In genomic region chr13:99377641-99378040, GRCh38 we compare ENCODE assay signal across 31 cellular contexts.
DNase-seq lines count a peak whose midpoint lies in the region; ATAC-seq, FAIRE-seq and TF ChIP-seq lines count a peak whose summit lies in the region.
"Had no signal": no experiment of that assay in that cellular context is flagged by ENCODE, and none has a peak within 500 bp of the region (broad histone marks: within the 10 kb centered on the region; RNA-seq: fewer than 3 reads in every experiment).

No MANE protein-coding gene starts in this region.

- no peak overlapping the region for H3K18ac ChIP-seq in H9 (ENCODE audit: insufficient read length, low read depth, low read length)
- no peak overlapping the region for H3K18ac ChIP-seq in H1 (ENCODE audit: extremely low read depth, low read length)

- H3K4me2 ChIP-seq in H9 (ENCODE audit: insufficient read depth, insufficient read length, low read length) = no peak overlapping the region
- H3K4me2 ChIP-seq in H1 (ENCODE audit: insufficient read depth in 1 of 2, low read depth in 2 of 2, low read length in 2 of 2) = no peak overlapping the region

- CTCF ChIA-PET in H1 (lab: Charles Lee; ENCODE audit: partially characterized antibody) = interaction anchor here (0.5 to 6.6 kb wide), 7 partner anchors 10 to 237 kb away, joined by 3 to 37 read pairs (median 6); no protein-coding TSS in a partner anchor

- H3K27ac ChIP-seq in H9 (ENCODE audit: insufficient read length, low read depth, low read length) (no peak overlapping the region), H1 (ENCODE audit: low read depth, low read length) (no peak overlapping the region), spleen (peak overlapping the region in 6 of 8 donors; percentile 62 to 88 (median 86)), Peyer's patch (peak overlapping the region in 1 of 4 donors; percentile 85)
- H3K27ac ChIP-seq: colonic mucosa, esophagus squamous epithelium, foreskin keratinocyte, left ventricle myocardium inferior, right lobe of liver had no signal

- no peak overlapping the region for H3K14ac ChIP-seq in H9 (ENCODE audit: insufficient read depth, low read length)
- H3K14ac ChIP-seq in H1 (ENCODE audit: insufficient read length) = no peak overlapping the region

- no peak overlapping the region for H2BK15ac ChIP-seq in H9 (ENCODE audit: low read depth, low read length)
- no peak overlapping the region; the same call in 1 of the 2 replicates for H2BK15ac ChIP-seq in H1 (ENCODE audit: low read length)

- TF ChIP-seq CTCF in H9 (conservative IDR thresholded peaks at IDR 0.05) (no peak), H1 (IDR thresholded peaks at IDR 0.05; ENCODE audit: control extremely low read depth in 1 of 3, insufficient read depth in 1 of 3, low read depth in 1 of 3, low read length in 3 of 3) (no peak), spleen (IDR thresholded peaks at IDR 0.05 in 8 of 11, conservative IDR thresholded peaks at IDR 0.05 in 3 of 11) (no peak), Peyer's patch (IDR thresholded peaks at IDR 0.05) (no peak)

- H4K91ac ChIP-seq in H9 (ENCODE audit: insufficient read length, low read depth, low read length) = no peak overlapping the region
- no peak overlapping the region for H4K91ac ChIP-seq in H1 (replicated peaks; ENCODE audit: insufficient read length, low read length)

- ATAC-seq in activated T-cell treated with anti-CD3 and anti-CD28 coated beads, Interleukin-2, amount 50 U/mL, for 72 hours (replicated peaks in 1 of 2) = no peak
- ATAC-seq: foreskin keratinocyte, right lobe of liver had no signal

- H2BK120ac ChIP-seq in H9 (ENCODE audit: low read depth, low read length, poor library complexity, severe bottlenecking) (no peak overlapping the region), H1 (replicated peaks; ENCODE audit: low read depth, low read length) (no peak overlapping the region)

- H2BK12ac ChIP-seq in H9 (ENCODE audit: insufficient read length, low read depth, low read length) (no peak overlapping the region), H1 (ENCODE audit: low read depth, low read length) (0 out of 2 replicates have a peak overlapping the region, but pooled peaks have one; percentile 39)

- H3K23ac ChIP-seq in H9 (ENCODE audit: insufficient read length, low read depth, low read length) (no peak overlapping the region), H1 (ENCODE audit: insufficient read length) (no peak overlapping the region)

- no peaks in the 10 kb centered on the region for H3K36me3 ChIP-seq in H1 (ENCODE audit: control insufficient read depth in 2 of 4, insufficient read depth in 4 of 4, low read length in 3 of 4)
- H3K36me3 ChIP-seq in spleen = peaks cover 0 to 57% (median 4%) of the 10 kb centered on the region in 6 donors
- peaks cover 0 to 9% (median 0%) of the 10 kb centered on the region in 3 donors for H3K36me3 ChIP-seq in Peyer's patch
- H3K36me3 ChIP-seq: colonic mucosa, HAP-1 had no signal

- H2BK20ac ChIP-seq in H9 (ENCODE audit: low read depth, low read length, poor library complexity, severe bottlenecking) = no peak overlapping the region
- no peak overlapping the region for H2BK20ac ChIP-seq in H1 (ENCODE audit: low read length)

- no peak overlapping the region for H3T11ph ChIP-seq in H9 (ENCODE audit: low read length)

- no peak overlapping the region for H3K4me3 ChIP-seq in H1 (ENCODE audit: extremely low read depth in 1 of 4, insufficient read depth in 2 of 4, low read depth in 3 of 4, low read length in 4 of 4)
- H3K4me3 ChIP-seq in spleen = no peak overlapping the region
- H3K4me3 ChIP-seq in Peyer's patch = no peak overlapping the region
- H3K4me3 ChIP-seq: colonic mucosa, esophagus squamous epithelium, HAP-1, left ventricle myocardium inferior, right lobe of liver, tibial nerve had no signal

- no peaks in the 10 kb centered on the region for H3K27me3 Mint-ChIP-seq in activated T-cell treated with anti-CD3 and anti-CD28 coated beads, Interleukin-2, amount 50 U/mL, for 72 hours (ENCODE audit: low read depth)
- H3K27me3 Mint-ChIP-seq in H9 (ENCODE audit: low read depth) = no peaks in the 10 kb centered on the region; the same call in 1 of the 2 replicates
- H3K27me3 Mint-ChIP-seq: activated naive CD4-positive, alpha-beta T cell treated with anti-CD3 and anti-CD28 coated beads, Interleukin-2, amount 50 U/mL, for 24 hours; progenitor cell of endocrine pancreas had no signal

- intact Hi-C loops in spleen (cut with DNase I; ENCODE audit: low total_unique reads) = no loop called here

- no peak overlapping the region for H3K4me3 Mint-ChIP-seq in activated T-cell treated with anti-CD3 and anti-CD28 coated beads, Interleukin-2, amount 50 U/mL, for 72 hours
- no peak overlapping the region for H3K4me3 Mint-ChIP-seq in H9

- FAIRE-seq in H1 (lab: Jason Lieb, UNC) = no peak
- FAIRE-seq: endometrium, GM12892, islet of Langerhans had no signal

- no peak for TF ChIP-seq RAD21 in H1 (IDR thresholded peaks at IDR 0.05 in 1 of 2, conservative IDR thresholded peaks at IDR 0.05 in 1 of 2; ENCODE audit: low read depth in 2 of 2, low read length in 2 of 2)

- TF ChIP-seq EP300 in H1 (IDR thresholded peaks at IDR 0.05; ENCODE audit: borderline replicate concordance in 1 of 2, low read depth in 2 of 2, low read length in 2 of 2) = no peak

- no CpG with 5 or more reads among the region's 8 CpGs for WGBS in H9 (ENCODE audit: extremely low coverage, insufficient read length, low lambda C conversion rate)
- 93% methylated on average over 8 of the region's 8 CpGs; no CpG with 5 or more reads in 1 of the 2 experiments for WGBS in H1 (ENCODE audit: extremely low coverage in 1 of 2, insufficient coverage in 1 of 2, insufficient read length in 1 of 2, insufficient replicate concordance in 2 of 2, low coverage in 1 of 2, low lambda C conversion rate in 2 of 2, missing lambda C conversion rate in 1 of 2), 2 experiments
- WGBS in spleen, 5 donors = 95 to 99% (median 97%) methylated on average over 8 of the region's 8 CpGs

- H3K9ac ChIP-seq in H9 (ENCODE audit: extremely low read depth, insufficient read length, low read length) (no peak overlapping the region), H1 (replicated peaks in 1 of 4; ENCODE audit: extremely low read depth in 1 of 4, low read depth in 3 of 4, low read length in 3 of 4) (no peak overlapping the region)

- H2AK5ac ChIP-seq in H9 (ENCODE audit: insufficient read length, low read length) = no peak overlapping the region
- H2AK5ac ChIP-seq in H1 (ENCODE audit: low read depth, low read length) = no peak overlapping the region

- H3K79me2 ChIP-seq in H9 (ENCODE audit: insufficient read depth, low read length) (no peaks in the 10 kb centered on the region), H1 (ENCODE audit: control insufficient read depth in 1 of 2, insufficient read depth in 2 of 2, low read length in 2 of 2) (no peaks in the 10 kb centered on the region)

- H2BK5ac ChIP-seq in H9 (ENCODE audit: insufficient read length, low read length) = no peak overlapping the region
- H2BK5ac ChIP-seq in H1 (ENCODE audit: low read depth, low read length) = no peak overlapping the region

- H4K20me1 ChIP-seq in H9 (ENCODE audit: control insufficient read depth, insufficient read depth, insufficient read length) (no peaks in the 10 kb centered on the region), H1 (replicated peaks in 1 of 2; ENCODE audit: control insufficient read depth in 1 of 2, insufficient read depth in 2 of 2, low read length in 2 of 2) (no peaks in the 10 kb centered on the region)

- peaks cover 92% of the 10 kb centered on the region for H3K4me1 Mint-ChIP-seq in activated T-cell treated with anti-CD3 and anti-CD28 coated beads, Interleukin-2, amount 50 U/mL, for 72 hours (ENCODE audit: low read depth)
- peaks cover 23 to 28% of the 10 kb centered on the region in 2 experiments for H3K4me1 Mint-ChIP-seq in H9

- H2AFZ ChIP-seq in H9 (ENCODE audit: low read length) (no peak overlapping the region), H1 (ENCODE audit: low read length) (no peak overlapping the region)

- peak; percentile 14 for DNase-seq in activated T-cell treated with anti-CD3 and anti-CD28 coated beads, Interleukin-2, amount 50 U/mL, for 1 hour
- DNase-seq in activated T-cell treated with anti-CD3 and anti-CD28 coated beads, Interleukin-2, amount 50 U/mL, for 72 hours = no peak
- DNase-seq in H9 (peak; percentile 28), H1 (ENCODE audit: low read depth in 1 of 2, low spot score in 2 of 2) (peak in 1 of 2 experiments; percentile 33), spleen (no peak), cortex of kidney (lab: John Stamatoyannopoulos, UW) (no peak), Peyer's patch (no peak)
- DNase-seq in activated CD4-positive, CD25-positive, alpha-beta regulatory T cell treated with anti-CD3 and anti-CD28 coated beads, Interleukin-2, amount 50 U/mL, for 72 hours = no peak
- DNase-seq: activated CD4-positive, alpha-beta T cell treated with anti-CD3 and anti-CD28 coated beads for 48 hours; activated CD8-positive, alpha-beta memory T cell treated with anti-CD3 and anti-CD28 coated beads, Interleukin-2, amount 50 U/mL, for 4 hours; anterior cingulate cortex; colonic mucosa; DMS153; esophagus squamous epithelium; foreskin keratinocyte; left ventricle myocardium inferior; MM.1S; NCI-H1417 treated with DMSO at 0.1 percent for 48 hours; NCI-H2081; NCI-H526; right lobe of liver; stimulated activated CD4-positive, alpha-beta T cell treated with anti-CD3 and anti-CD28 coated beads, Interleukin-12 subunit alpha, Interleukin-12 subunit beta, amount 100 ng/mL, for 4 hours; stimulated activated CD4-positive, alpha-beta T cell treated with anti-CD3 and anti-CD28 coated beads, Interleukin-2, amount 100 ng/mL, for 48 hours had no signal

- peaks cover 18% of the 10 kb centered on the region for H3K4me1 ChIP-seq in H9 (ENCODE audit: insufficient read depth, low read length)
- peaks cover 0 to 16% (median 4%) of the 10 kb centered on the region in 4 experiments for H3K4me1 ChIP-seq in H1 (replicated peaks in 1 of 4; ENCODE audit: control insufficient read depth in 3 of 4, insufficient read depth in 4 of 4, low read length in 3 of 4)
- H3K4me1 ChIP-seq in spleen = peaks cover 41 to 100% (median 82%) of the 10 kb centered on the region in 6 donors
- H3K4me1 ChIP-seq in Peyer's patch = peaks cover 0 to 38% (median 18%) of the 10 kb centered on the region in 4 donors
- H3K4me1 ChIP-seq: colonic mucosa, foreskin keratinocyte, right lobe of liver had no signal

- no peaks in the 10 kb centered on the region for H3K9me3 ChIP-seq in H9 (ENCODE audit: control insufficient read depth, low read depth, low read length)
- no peaks in the 10 kb centered on the region for H3K9me3 ChIP-seq in H1 (ENCODE audit: insufficient read depth in 2 of 2, low read depth in 1 of 2, low read length in 1 of 2)
- H3K9me3 ChIP-seq in spleen = no peaks in the 10 kb centered on the region
- no peaks in the 10 kb centered on the region for H3K9me3 ChIP-seq in Peyer's patch
- H3K9me3 ChIP-seq: colonic mucosa, esophagus squamous epithelium, HAP-1, left ventricle myocardium inferior, neutrophil, right lobe of liver, tibial nerve had no signal

- H3K9me3 Mint-ChIP-seq in activated T-cell treated with anti-CD3 and anti-CD28 coated beads, Interleukin-2, amount 50 U/mL, for 72 hours = no peaks in the 10 kb centered on the region
- H3K9me3 Mint-ChIP-seq in H9 = no peaks in the 10 kb centered on the region
- H3K9me3 Mint-ChIP-seq: activated naive CD4-positive, alpha-beta T cell treated with anti-CD3 and anti-CD28 coated beads, Interleukin-2, amount 50 U/mL, for 24 hours had no signal

- H3K27ac Mint-ChIP-seq in activated T-cell treated with anti-CD3 and anti-CD28 coated beads, Interleukin-2, amount 50 U/mL, for 72 hours = no peak overlapping the region
- no peak overlapping the region for H3K27ac Mint-ChIP-seq in H9
- H3K27ac Mint-ChIP-seq: progenitor cell of endocrine pancreas had no signal

- H3K36me3 Mint-ChIP-seq in activated T-cell treated with anti-CD3 and anti-CD28 coated beads, Interleukin-2, amount 50 U/mL, for 72 hours (ENCODE audit: insufficient read depth in 2 of 2) = peaks cover 9 to 30% of the 10 kb centered on the region in 2 donors
- peaks cover 10 to 27% (median 16%) of the 10 kb centered on the region in 3 experiments for H3K36me3 Mint-ChIP-seq in H9 (ENCODE audit: insufficient read depth in 1 of 3, low read depth in 3 of 3)

- H4K5ac ChIP-seq in H9 (ENCODE audit: insufficient read length, low read depth, low read length) (no peak overlapping the region), H1 (ENCODE audit: insufficient read length, low read depth, low read length) (no peak overlapping the region)

- no peaks in the 10 kb centered on the region for H3K79me1 ChIP-seq in H9 (ENCODE audit: insufficient read depth, low read depth, low read length, poor library complexity, severe bottlenecking)
- no peaks in the 10 kb centered on the region for H3K79me1 ChIP-seq in H1 (ENCODE audit: low read depth, low read length)

- H3K4ac ChIP-seq in H9 (ENCODE audit: low read depth, low read length) (no peak overlapping the region), H1 (replicated peaks; ENCODE audit: insufficient read length, low read depth, low read length) (no peak overlapping the region)

- H3K27me3 ChIP-seq in H9 (ENCODE audit: insufficient read depth, low read length) (no peaks in the 10 kb centered on the region), H1 (replicated peaks in 1 of 4; ENCODE audit: control insufficient read depth in 3 of 4, extremely low read depth in 1 of 4, insufficient read depth in 3 of 4, low read length in 3 of 4) (no peaks in the 10 kb centered on the region), spleen (replicated peaks in 1 of 7) (no peaks in the 10 kb centered on the region), Peyer's patch (no peaks in the 10 kb centered on the region)
- H3K27me3 ChIP-seq: colonic mucosa, esophagus squamous epithelium, foreskin keratinocyte, neutrophil, right lobe of liver, tibial nerve had no signal

- TF ChIP-seq POLR2A in H1 (IDR thresholded peaks at IDR 0.05; ENCODE audit: control extremely low read depth in 1 of 2, low read depth in 2 of 2, low read length in 2 of 2) = no peak
- TF ChIP-seq POLR2A in spleen (IDR thresholded peaks at IDR 0.05) = no peak
- no peak for TF ChIP-seq POLR2A in Peyer's patch (IDR thresholded peaks at IDR 0.05)

- POLR2A ChIA-PET in H1 (lab: Charles Lee; ENCODE audit: partially characterized antibody) = interaction anchor here (1.2 kb wide), 1 partner anchor 10 kb away, joined by 3 read pairs; no protein-coding TSS in a partner anchor

- no peak overlapping the region for H4K8ac ChIP-seq in H9 (replicated peaks; ENCODE audit: insufficient read length, low read depth, low read length)
- no peak overlapping the region for H4K8ac ChIP-seq in H1 (ENCODE audit: extremely low read depth, insufficient read depth, low read length)

- H3K56ac ChIP-seq in H9 (ENCODE audit: insufficient read length, low read depth, low read length) = no peak overlapping the region
- no peak overlapping the region for H3K56ac ChIP-seq in H1 (replicated peaks; ENCODE audit: insufficient read length, low read depth, low read length)

- H3K23me2 ChIP-seq in H9 (ENCODE audit: insufficient read length, low read depth, low read length, poor library complexity, severe bottlenecking) = no peaks in the 10 kb centered on the region
- H3K23me2 ChIP-seq in H1 (ENCODE audit: low read depth, low read length) = no peaks in the 10 kb centered on the region

Comparison
In these comparisons a context has a peak if more than half of its experiments do, and no peak if none do; other contexts are left out.
1. DNase-seq: peak in activated T-cell treated with anti-CD3 and anti-CD28 coated beads, Interleukin-2, amount 50 U/mL, for 1 hour (single experiment) and H9 (single experiment); none in activated T-cell treated with anti-CD3 and anti-CD28 coated beads, Interleukin-2, amount 50 U/mL, for 72 hours (0 of 2), spleen (single experiment), cortex of kidney (single experiment), Peyer's patch (0 of 3) and activated CD4-positive, CD25-positive, alpha-beta regulatory T cell treated with anti-CD3 and anti-CD28 coated beads, Interleukin-2, amount 50 U/mL, for 72 hours (single experiment).
2. H3K27ac ChIP-seq: peak in spleen (6 of 8); none in H9 (single experiment) and H1 (single experiment).